In the genomic region with DNA sequence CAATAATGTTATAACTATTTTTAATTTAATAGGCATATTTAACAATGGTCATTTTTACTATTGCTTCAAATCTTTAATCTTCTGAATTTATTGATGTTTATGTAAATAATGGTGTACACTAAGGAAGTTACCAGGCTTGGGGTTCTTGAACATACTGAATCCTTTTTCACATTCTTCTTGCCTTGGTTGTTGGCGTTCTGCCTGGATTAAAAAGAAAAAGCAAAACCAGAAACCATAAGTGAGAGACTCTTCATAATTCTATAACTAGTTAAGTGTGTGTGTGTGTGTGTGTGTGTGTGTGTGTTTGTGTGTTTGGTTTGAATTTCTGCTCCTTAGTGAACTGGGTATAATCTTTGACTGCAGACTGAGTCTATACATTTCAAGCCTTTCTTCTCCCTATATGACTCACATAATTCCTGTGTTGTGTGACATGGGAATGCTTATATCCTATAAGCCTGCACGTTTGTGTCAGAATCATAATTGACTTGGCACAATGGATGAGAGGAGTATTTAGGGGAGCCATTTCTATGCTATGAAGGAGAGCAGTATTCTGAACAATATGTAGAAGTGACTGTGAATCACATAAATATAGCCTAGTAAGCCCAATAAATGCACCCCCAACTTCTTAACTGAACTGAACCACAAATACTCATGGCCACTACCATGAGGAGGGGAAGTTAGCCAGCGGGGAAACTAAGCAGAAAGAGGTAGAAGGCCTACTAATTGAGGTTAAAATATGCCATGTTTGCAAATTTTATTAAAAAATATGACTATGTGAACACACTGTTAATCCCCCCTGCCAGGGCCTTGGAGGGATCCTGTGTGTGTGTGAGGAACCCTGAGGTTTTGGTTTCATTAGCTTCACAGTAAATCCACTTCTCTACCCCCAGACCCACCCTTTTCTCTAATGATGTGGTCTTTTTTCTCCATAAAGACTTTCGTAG, we compare ENCODE assay signal across 28 cellular contexts.
DNase-seq lines count a peak whose midpoint lies in the region; ATAC-seq and TF ChIP-seq lines count a peak whose summit lies in the region.
"Had no signal": no experiment of that assay in that cellular context is flagged by ENCODE, and none has a peak within 500 bp of the region (broad histone marks: within the 10 kb centered on the region; RNA-seq: fewer than 3 reads in every experiment).

No MANE protein-coding gene starts in this region.

- 91% methylated on average over 4 of the region's 4 CpGs for WGBS in SK-N-SH (ENCODE audit: low lambda C conversion rate)

- DNase-seq in SK-N-SH, result no peak
- peak; percentile 33 for DNase-seq in astrocyte of the hippocampus (ENCODE audit: low read depth, low spot score)
- peak; percentile 39 for DNase-seq in fibroblast of pulmonary artery (ENCODE audit: low read depth)
- no peak for DNase-seq in middle frontal gyrus (ENCODE audit: extremely low spot score, low spot score)
- no peak for DNase-seq in foreskin melanocyte
- DNase-seq in OCI-M2 (lab: John Stamatoyannopoulos, UW; ENCODE audit: unreplicated experiment), result no peak
- DNase-seq: activated CD4-positive, alpha-beta T cell treated with anti-CD3 and anti-CD28 coated beads, Interleukin-2, amount 10 ng/mL, durations not matched to agents 7 days and 5 days; activated CD8-positive, alpha-beta memory T cell treated with anti-CD3 and anti-CD28 coated beads, Interleukin-2, amount 10 ng/mL, durations not matched to agents 7 days and 5 days; activated naive CD4-positive, alpha-beta T cell treated with anti-CD3 and anti-CD28 coated beads, Interleukin-2, amount 50 U/mL, for 16 hours; activated T-cell treated with anti-CD3 and anti-CD28 coated beads, Interleukin-2, amount 50 U/mL, for 72 hours; AML-193; aorta; CD8-positive, alpha-beta T cell; DMS153; effector CD4-positive, alpha-beta T cell; glutamatergic neuron; NCI-H1105 treated with DMSO at 0.1 percent for 48 hours; NCI-H2029; NCI-H2227 treated with DMSO at 0.1 percent for 48 hours; NCI-H748 treated with DMSO at 0.1 percent for 48 hours; sigmoid colon; stimulated activated CD4-positive, alpha-beta T cell treated with anti-CD3 and anti-CD28 coated beads, Interleukin-15, amount 100 ng/mL, for 24 hours; stomach; tibial artery had no signal

- H3K4me3 ChIP-seq in SK-N-SH (ENCODE audit: low read depth in 2 of 2, low read length in 1 of 2) (no peak overlapping the region), fibroblast of pulmonary artery (replicated peaks; ENCODE audit: low read depth, low read length) (no peak overlapping the region)
- H3K4me3 ChIP-seq: sigmoid colon, stomach, tibial artery had no signal

- TF ChIP-seq EP300 in SK-N-SH (IDR thresholded peaks at IDR 0.05; ENCODE audit: borderline replicate concordance in 1 of 2, low read depth in 1 of 2, low read length in 1 of 2), result no peak

- no peak overlapping the region for H3K9ac ChIP-seq in SK-N-SH

- H3K27ac ChIP-seq in SK-N-SH (ENCODE audit: low read depth in 2 of 2, low read length in 1 of 2), result no peak overlapping the region
- H3K27ac ChIP-seq: 22Rv1, sigmoid colon, stomach, tibial artery, VCaP had no signal

- POLR2A ChIA-PET in SK-N-SH (lab: Yijun Ruan, JAX), result no interaction called here

- H4K20me1 ChIP-seq in SK-N-SH (ENCODE audit: insufficient read depth), result no peaks in the 10 kb centered on the region

- H3K4me1 ChIP-seq in SK-N-SH (ENCODE audit: control insufficient read depth in 1 of 2, insufficient read depth in 2 of 2, low read depth in 1 of 2, low read length in 1 of 2), result peaks cover 0 to 5% of the 10 kb centered on the region in 2 experiments; a peak in 2 of 4 replicates
- H3K4me1 ChIP-seq: tibial artery had no signal

- no peaks in the 10 kb centered on the region for H3K79me2 ChIP-seq in SK-N-SH (ENCODE audit: insufficient read depth)

- no peak overlapping the region for H3K4me2 ChIP-seq in SK-N-SH

- H3K27me3 ChIP-seq in SK-N-SH (ENCODE audit: insufficient read depth), result no peaks in the 10 kb centered on the region
- H3K27me3 ChIP-seq: sigmoid colon, stomach, tibial artery had no signal

- CTCF ChIA-PET in SK-N-SH (lab: Yijun Ruan, JAX), result no interaction called here

- H3K36me3 ChIP-seq in SK-N-SH (replicated peaks in 1 of 2; ENCODE audit: control insufficient read depth in 1 of 2, insufficient read depth in 2 of 2, low read length in 1 of 2), result no peaks in the 10 kb centered on the region
- H3K36me3 ChIP-seq: sigmoid colon, stomach, tibial artery had no signal

- 0 out of 2 replicates have a peak overlapping the region, but pooled peaks have one; percentile 29 for H2AFZ ChIP-seq in SK-N-SH (ENCODE audit: low read depth)

- peaks cover 2% of the 10 kb centered on the region for H3F3A ChIP-seq in SK-N-SH (replicated peaks; ENCODE audit: insufficient read depth)

- no peaks in the 10 kb centered on the region for H3K9me3 ChIP-seq in SK-N-SH
- H3K9me3 ChIP-seq: sigmoid colon had no signal

- H3K9me2 ChIP-seq in SK-N-SH, result no peaks in the 10 kb centered on the region

- TF ChIP-seq RAD21 in SK-N-SH (IDR thresholded peaks at IDR 0.05; ENCODE audit: low read length), result no peak

- ATAC-seq in SK-N-SH treated with all-trans-retinoic acid at 6 μM for 48 hours (no peak), GM18909 (IDR thresholded peaks at IDR 0.05; ENCODE audit: poor library complexity, unreplicated experiment) (no peak)
- ATAC-seq: activated CD8-positive, alpha-beta memory T cell treated with anti-CD3 and anti-CD28 coated beads, Interleukin-2, amount 10 ng/mL, durations not matched to agents 7 days and 5 days; activated T-cell treated with anti-CD3 and anti-CD28 coated beads, Interleukin-2, amount 50 U/mL, for 72 hours; CD8-positive, alpha-beta T cell had no signal

- TF ChIP-seq CTCF in SK-N-SH (IDR thresholded peaks at IDR 0.05) (no peak), fibroblast of pulmonary artery (IDR thresholded peaks at IDR 0.05; ENCODE audit: low read length, missing control alignments) (no peak)

TF ChIP-seq in SK-N-SH, 30 proteins besides CTCF, POLR2A, EP300 and RAD21 (continues in another document):
- TF ChIP-seq TAF1 (IDR thresholded peaks at IDR 0.05; ENCODE audit: borderline replicate concordance, low read depth, low read length) (no peak), GABPA (IDR thresholded peaks at IDR 0.05; ENCODE audit: low read depth) (no peak), FOSL2 (IDR thresholded peaks at IDR 0.05; ENCODE audit: borderline replicate concordance, low read depth) (no peak), CHD2 (IDR thresholded peaks at IDR 0.05; ENCODE audit: low read length, partially characterized antibody) (no peak), SMC3 (IDR thresholded peaks at IDR 0.05; ENCODE audit: low read depth, low read length) (no peak)
- TF ChIP-seq, protein P1, sequence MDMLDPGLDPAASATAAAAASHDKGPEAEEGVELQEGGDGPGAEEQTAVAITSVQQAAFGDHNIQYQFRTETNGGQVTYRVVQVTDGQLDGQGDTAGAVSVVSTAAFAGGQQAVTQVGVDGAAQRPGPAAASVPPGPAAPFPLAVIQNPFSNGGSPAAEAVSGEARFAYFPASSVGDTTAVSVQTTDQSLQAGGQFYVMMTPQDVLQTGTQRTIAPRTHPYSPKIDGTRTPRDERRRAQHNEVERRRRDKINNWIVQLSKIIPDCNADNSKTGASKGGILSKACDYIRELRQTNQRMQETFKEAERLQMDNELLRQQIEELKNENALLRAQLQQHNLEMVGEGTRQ (IDR thresholded peaks at IDR 0.05; ENCODE audit: borderline replicate concordance, low read depth, low read length), result no peak
- TF ChIP-seq, protein P2, sequence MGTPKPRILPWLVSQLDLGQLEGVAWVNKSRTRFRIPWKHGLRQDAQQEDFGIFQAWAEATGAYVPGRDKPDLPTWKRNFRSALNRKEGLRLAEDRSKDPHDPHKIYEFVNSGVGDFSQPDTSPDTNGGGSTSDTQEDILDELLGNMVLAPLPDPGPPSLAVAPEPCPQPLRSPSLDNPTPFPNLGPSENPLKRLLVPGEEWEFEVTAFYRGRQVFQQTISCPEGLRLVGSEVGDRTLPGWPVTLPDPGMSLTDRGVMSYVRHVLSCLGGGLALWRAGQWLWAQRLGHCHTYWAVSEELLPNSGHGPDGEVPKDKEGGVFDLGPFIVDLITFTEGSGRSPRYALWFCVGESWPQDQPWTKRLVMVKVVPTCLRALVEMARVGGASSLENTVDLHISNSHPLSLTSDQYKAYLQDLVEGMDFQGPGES (IDR thresholded peaks at IDR 0.05; ENCODE audit: low read depth, low read length), result no peak

TF ChIP-seq in SK-N-SH treated with all-trans-retinoic acid at 6 μM for 48 hours, 23 proteins besides CTCF, POLR2A, EP300 and RAD21:
- TF ChIP-seq BACH2 (CRISPR knock-in tag; IDR thresholded peaks at IDR 0.05; ENCODE audit: borderline replicate concordance) (no peak), OSR1 (CRISPR knock-in tag; IDR thresholded peaks at IDR 0.05) (no peak), ARNTL (CRISPR knock-in tag; IDR thresholded peaks at IDR 0.05; ENCODE audit: borderline replicate concordance, low read depth) (no peak), ZNF8 (CRISPR knock-in tag; IDR thresholded peaks at IDR 0.05) (no peak), ESRRG (CRISPR knock-in tag; IDR thresholded peaks at IDR 0.05) (no peak)
- TF ChIP-seq, protein P3, sequence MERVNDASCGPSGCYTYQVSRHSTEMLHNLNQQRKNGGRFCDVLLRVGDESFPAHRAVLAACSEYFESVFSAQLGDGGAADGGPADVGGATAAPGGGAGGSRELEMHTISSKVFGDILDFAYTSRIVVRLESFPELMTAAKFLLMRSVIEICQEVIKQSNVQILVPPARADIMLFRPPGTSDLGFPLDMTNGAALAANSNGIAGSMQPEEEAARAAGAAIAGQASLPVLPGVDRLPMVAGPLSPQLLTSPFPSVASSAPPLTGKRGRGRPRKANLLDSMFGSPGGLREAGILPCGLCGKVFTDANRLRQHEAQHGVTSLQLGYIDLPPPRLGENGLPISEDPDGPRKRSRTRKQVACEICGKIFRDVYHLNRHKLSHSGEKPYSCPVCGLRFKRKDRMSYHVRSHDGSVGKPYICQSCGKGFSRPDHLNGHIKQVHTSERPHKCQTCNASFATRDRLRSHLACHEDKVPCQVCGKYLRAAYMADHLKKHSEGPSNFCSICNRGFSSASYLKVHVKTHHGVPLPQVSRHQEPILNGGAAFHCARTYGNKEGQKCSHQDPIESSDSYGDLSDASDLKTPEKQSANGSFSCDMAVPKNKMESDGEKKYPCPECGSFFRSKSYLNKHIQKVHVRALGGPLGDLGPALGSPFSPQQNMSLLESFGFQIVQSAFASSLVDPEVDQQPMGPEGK (CRISPR knock-in tag; IDR thresholded peaks at IDR 0.05; ENCODE audit: borderline replicate concordance), result no peak
- TF ChIP-seq, protein P4, sequence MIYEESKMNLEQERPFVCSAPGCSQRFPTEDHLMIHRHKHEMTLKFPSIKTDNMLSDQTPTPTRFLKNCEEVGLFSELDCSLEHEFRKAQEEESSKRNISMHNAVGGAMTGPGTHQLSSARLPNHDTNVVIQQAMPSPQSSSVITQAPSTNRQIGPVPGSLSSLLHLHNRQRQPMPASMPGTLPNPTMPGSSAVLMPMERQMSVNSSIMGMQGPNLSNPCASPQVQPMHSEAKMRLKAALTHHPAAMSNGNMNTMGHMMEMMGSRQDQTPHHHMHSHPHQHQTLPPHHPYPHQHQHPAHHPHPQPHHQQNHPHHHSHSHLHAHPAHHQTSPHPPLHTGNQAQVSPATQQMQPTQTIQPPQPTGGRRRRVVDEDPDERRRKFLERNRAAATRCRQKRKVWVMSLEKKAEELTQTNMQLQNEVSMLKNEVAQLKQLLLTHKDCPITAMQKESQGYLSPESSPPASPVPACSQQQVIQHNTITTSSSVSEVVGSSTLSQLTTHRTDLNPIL (CRISPR knock-in tag; IDR thresholded peaks at IDR 0.05; ENCODE audit: low read depth), result no peak

Comparison
In these comparisons a context has a peak if more than half of its experiments do, and no peak if none do; other contexts are left out.
1. DNase-seq: peak in astrocyte of the hippocampus (single experiment) and fibroblast of pulmonary artery (single experiment); none in SK-N-SH (single experiment), middle frontal gyrus (single experiment), foreskin melanocyte (single experiment) and OCI-M2 (single experiment).